In the genomic region with DNA sequence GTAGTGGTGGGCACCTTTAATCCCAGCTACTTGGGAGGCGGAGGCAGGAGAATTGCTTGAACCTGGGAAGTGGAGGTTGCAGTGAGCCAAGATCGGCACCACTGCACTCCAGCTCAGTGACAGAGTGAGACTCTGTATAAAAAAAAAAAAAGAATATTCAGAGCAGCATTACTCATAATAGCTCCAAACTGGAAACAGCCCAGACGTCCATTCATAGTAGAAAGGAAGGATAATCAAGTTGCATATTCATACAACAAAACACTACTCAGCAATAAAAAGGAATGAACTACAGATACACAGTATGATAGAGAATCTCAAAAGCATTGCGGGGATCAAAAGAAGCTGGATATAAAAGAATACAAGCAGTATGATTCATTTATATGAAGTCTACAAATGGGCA, we compare ENCODE assay signal across 33 cellular contexts. TPM values are rescaled to one million over a fixed set of nuclear protein-coding genes. Genes with fewer than 3 reads are reported as not detected.
A peak's percentile ranks its signal among the peaks of the same experiment; 100 is the strongest.
DNase-seq lines count a peak whose midpoint lies in the region; ATAC-seq and TF ChIP-seq lines count a peak whose summit lies in the region.
"Had no signal": no experiment of that assay in that cellular context is flagged by ENCODE, and none has a peak within 500 bp of the region (broad histone marks: within the 10 kb centered on the region; RNA-seq: fewer than 3 reads in every experiment).

No MANE protein-coding gene starts in this region.

- peak overlapping the region in 3 of 4 donors; percentile 2 to 33 (median 22) for H3K27ac ChIP-seq in gastrocnemius medialis
- H3K27ac ChIP-seq: adrenal gland; BLaER1 treated with 17β-estradiol and CSF1 and Interleukin-3, amounts not matched to agents 10 nM and 100 nM; epithelial cell of prostate; gastroesophageal sphincter; HL-60; thyroid gland had no signal

- H3K36me3 Mint-ChIP-seq in natural killer cell treated with Interleukin-12 subunit alpha and Interleukin-12 subunit beta and Interleukin-15 and Interleukin-18, amount 100 ng/mL, for 72 hours, result no peaks in the 10 kb centered on the region
- H3K36me3 Mint-ChIP-seq: activated CD8-positive, alpha-beta memory T cell treated with anti-CD3 and anti-CD28 coated beads, Interleukin-2, amount 10 ng/mL, durations not matched to agents 7 days and 5 days; immature natural killer cell; memory B cell; WTC11 had no signal

- TF ChIP-seq CTCF in gastrocnemius medialis (IDR thresholded peaks at IDR 0.05 in 4 of 5, conservative IDR thresholded peaks at IDR 0.05 in 1 of 5), result no peak

- ATAC-seq in gastrocnemius medialis, result no peak
- ATAC-seq in HG02840 (IDR thresholded peaks at IDR 0.05; ENCODE audit: low FRiP score, unreplicated experiment), result no peak
- ATAC-seq in HG03139 (IDR thresholded peaks at IDR 0.05; ENCODE audit: unreplicated experiment), result no peak
- ATAC-seq in natural killer cell treated with Interleukin-12 subunit alpha and Interleukin-12 subunit beta and Interleukin-15 and Interleukin-18, amount 100 ng/mL, for 72 hours, result no peak
- ATAC-seq: activated CD8-positive, alpha-beta memory T cell treated with anti-CD3 and anti-CD28 coated beads, Interleukin-2, amount 10 ng/mL, durations not matched to agents 7 days and 5 days; gastroesophageal sphincter; HCT116; WTC11 had no signal

- H3K4me3 Mint-ChIP-seq in natural killer cell treated with Interleukin-12 subunit alpha and Interleukin-12 subunit beta and Interleukin-15 and Interleukin-18, amount 100 ng/mL, for 72 hours, result no peak overlapping the region
- H3K4me3 Mint-ChIP-seq: activated CD8-positive, alpha-beta memory T cell treated with anti-CD3 and anti-CD28 coated beads, Interleukin-2, amount 10 ng/mL, durations not matched to agents 7 days and 5 days; immature natural killer cell; memory B cell; stimulated activated naive CD8-positive, alpha-beta T cell treated with anti-CD3 and anti-CD28 coated beads, Interleukin-15, Interleukin-2, amounts not matched to agents 100 ng/mL and 50 ng/mL, for 24 hours; WTC11 had no signal

- H3K4me1 ChIP-seq in gastrocnemius medialis, result peaks cover 4 to 9% of the 10 kb centered on the region in 2 donors
- H3K4me1 ChIP-seq: BLaER1 treated with 17β-estradiol and CSF1 and Interleukin-3, amounts not matched to agents 10 nM and 100 nM; gastroesophageal sphincter; thyroid gland had no signal

- peaks cover 19 to 38% of the 10 kb centered on the region in 2 donors for H3K27me3 Mint-ChIP-seq in natural killer cell treated with Interleukin-12 subunit alpha and Interleukin-12 subunit beta and Interleukin-15 and Interleukin-18, amount 100 ng/mL, for 72 hours

- no peak for TF ChIP-seq POLR2A in gastrocnemius medialis (IDR thresholded peaks at IDR 0.05)

- peak; percentile 49 for DNase-seq in Daoy (ENCODE audit: low read depth)
- DNase-seq in MG63, result peak; percentile 43
- DNase-seq in fibroblast of gingiva (ENCODE audit: low read depth), result peak; percentile 40
- DNase-seq in gastrocnemius medialis, result no peak
- no peak for DNase-seq in globus pallidus (ENCODE audit: low spot score)
- DNase-seq in natural killer cell treated with Interleukin-12 subunit alpha and Interleukin-12 subunit beta and Interleukin-15 and Interleukin-18, amount 100 ng/mL, for 72 hours (ENCODE audit: low spot score), result no peak
- DNase-seq: activated CD8-positive, alpha-beta memory T cell treated with anti-CD3 and anti-CD28 coated beads, Interleukin-2, amount 10 ng/mL, durations not matched to agents 7 days and 5 days; activated naive CD4-positive, alpha-beta T cell; activated T-cell treated with anti-CD3 and anti-CD28 coated beads, Interleukin-2, amount 50 U/mL, for 48 hours; DMS79; effector CD8-positive, alpha-beta T cell; hypothalamus; immature natural killer cell; NCI-H1105 treated with DMSO at 0.1 percent for 48 hours; NCI-H2029; NCI-H526; NK-92 treated with Interleukin-12 subunit alpha and Interleukin-12 subunit beta, amount 100 ng/mL, for 24 hours; SHP77; SW 1271; T-helper 9 cell; thyroid gland had no signal

- H3K27ac Mint-ChIP-seq in natural killer cell treated with Interleukin-12 subunit alpha and Interleukin-12 subunit beta and Interleukin-15 and Interleukin-18, amount 100 ng/mL, for 72 hours, result no peak overlapping the region
- H3K27ac Mint-ChIP-seq: activated CD8-positive, alpha-beta memory T cell treated with anti-CD3 and anti-CD28 coated beads, Interleukin-2, amount 10 ng/mL, durations not matched to agents 7 days and 5 days; immature natural killer cell; memory B cell; stimulated activated naive CD8-positive, alpha-beta T cell treated with anti-CD3 and anti-CD28 coated beads, Interleukin-15, Interleukin-2, amounts not matched to agents 100 ng/mL and 50 ng/mL, for 24 hours; WTC11 had no signal

- H3K9me3 Mint-ChIP-seq in natural killer cell treated with Interleukin-12 subunit alpha and Interleukin-12 subunit beta and Interleukin-15 and Interleukin-18, amount 100 ng/mL, for 72 hours, result no peaks in the 10 kb centered on the region
- H3K9me3 Mint-ChIP-seq: immature natural killer cell; memory B cell; stimulated activated naive CD8-positive, alpha-beta T cell treated with anti-CD3 and anti-CD28 coated beads, Interleukin-15, Interleukin-2, amounts not matched to agents 100 ng/mL and 50 ng/mL, for 24 hours; WTC11 had no signal

- intact Hi-C loops in gastrocnemius medialis (cut with DNase I; ENCODE audit: low total_unique reads), result no loop called here

- H3K4me3 ChIP-seq in MG63 (no peak overlapping the region), gastrocnemius medialis (no peak overlapping the region)
- H3K4me3 ChIP-seq: adrenal gland; BLaER1 treated with 17β-estradiol and CSF1 and Interleukin-3, amounts not matched to agents 10 nM and 100 nM; gastroesophageal sphincter; skin epidermis; thyroid gland had no signal

- in situ Hi-C loops in gastrocnemius medialis (cut with MboI; ENCODE audit: low sequenced_read_pairs in 4 of 4), result no loop called here

- H3K27me3 ChIP-seq in MG63, result no peaks in the 10 kb centered on the region
- H3K27me3 ChIP-seq in gastrocnemius medialis, result no peaks in the 10 kb centered on the region
- H3K27me3 ChIP-seq: BLaER1 treated with 17β-estradiol and CSF1 and Interleukin-3, amounts not matched to agents 10 nM and 100 nM; thyroid gland had no signal

- no peaks in the 10 kb centered on the region for H3K4me1 Mint-ChIP-seq in natural killer cell treated with Interleukin-12 subunit alpha and Interleukin-12 subunit beta and Interleukin-15 and Interleukin-18, amount 100 ng/mL, for 72 hours (ENCODE audit: low read depth in 2 of 2)
- H3K4me1 Mint-ChIP-seq: immature natural killer cell, memory B cell had no signal

- H3K36me3 ChIP-seq in MG63 (no peaks in the 10 kb centered on the region), gastrocnemius medialis (no peaks in the 10 kb centered on the region)
- H3K36me3 ChIP-seq: adrenal gland; BLaER1 treated with 17β-estradiol and CSF1 and Interleukin-3, amounts not matched to agents 10 nM and 100 nM; gastroesophageal sphincter; thyroid gland had no signal

- H3K9me3 ChIP-seq in MG63, result no peaks in the 10 kb centered on the region
- H3K9me3 ChIP-seq in gastrocnemius medialis, result no peaks in the 10 kb centered on the region
- H3K9me3 ChIP-seq: adrenal gland; BLaER1 treated with 17β-estradiol and CSF1 and Interleukin-3, amounts not matched to agents 10 nM and 100 nM; gastroesophageal sphincter; thyroid gland had no signal

RNA-seq across cellular contexts. Expression of a gene that starts 19.1 kb away (rescaled TPM):
- not detected in 2 replicates for total RNA-seq in Daoy (2014; rRNA removed; shearing (Covaris generic))
- total RNA-seq in MG63 (2014; rRNA removed; shearing (Covaris generic); ENCODE audit: low replicate concordance), result not detected in 2 replicates
- total RNA-seq in gastrocnemius medialis, result 1 to 10 TPM in 1 of 4 donors, under 1 TPM in 2, not detected in 1; 0.39 to 1.7 (median 1.00) TPM
- total RNA-seq in natural killer cell treated with Interleukin-12 subunit alpha and Interleukin-12 subunit beta and Interleukin-15 and Interleukin-18, amount 100 ng/mL, for 72 hours, result 1 to 10 TPM in 1 of 2 donors, under 1 TPM in 1; 0.81 to 1.2 TPM

RNA-seq across cellular contexts. Expression of a gene that starts 59.3 kb away (rescaled TPM):
- 5.8 and 23.5 TPM in 2 replicates for total RNA-seq in Daoy (2014; rRNA removed; shearing (Covaris generic))
- total RNA-seq in MG63 (2014; rRNA removed; shearing (Covaris generic); ENCODE audit: low replicate concordance), result 5.3 and 6.0 TPM in 2 replicates
- total RNA-seq in gastrocnemius medialis, result 10 to 100 TPM; 11.3 to 32.4 (median 16.6) TPM
- 100 to 1,000 TPM; 182 to 216 TPM for total RNA-seq in natural killer cell treated with Interleukin-12 subunit alpha and Interleukin-12 subunit beta and Interleukin-15 and Interleukin-18, amount 100 ng/mL, for 72 hours

Comparison
In these comparisons a context has a peak if more than half of its experiments do, and no peak if none do; other contexts are left out.
1. DNase-seq: peak in Daoy (single experiment), MG63 (single experiment) and fibroblast of gingiva (single experiment); none in gastrocnemius medialis (0 of 2), globus pallidus (single experiment) and natural killer cell treated with Interleukin-12 subunit alpha and Interleukin-12 subunit beta and Interleukin-15 and Interleukin-18, amount 100 ng/mL, for 72 hours (single experiment).